Comparison of ENCODE assay signal across 8 cellular contexts in the genomic region with DNA sequence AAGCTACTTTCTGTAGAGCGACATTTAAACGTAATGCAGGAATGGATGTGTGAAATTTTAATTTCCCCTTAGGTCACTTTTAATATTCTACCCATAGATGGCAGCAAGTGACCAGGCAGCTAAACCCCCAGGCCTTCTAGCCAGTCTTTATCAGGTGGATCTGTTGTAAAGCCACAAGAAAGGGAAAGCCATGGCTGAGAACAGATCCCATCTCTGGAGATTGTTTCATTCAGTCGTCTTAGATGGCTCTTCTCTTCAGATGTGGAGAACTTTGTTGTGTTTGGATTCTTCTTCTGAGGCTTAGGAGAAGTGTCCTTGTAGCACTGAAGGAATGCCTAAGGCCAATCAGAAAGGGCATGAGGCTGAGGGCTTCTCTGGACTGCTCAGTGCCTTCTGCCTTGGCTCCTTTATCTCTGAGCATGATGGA. TPM values are rescaled to one million over a fixed set of nuclear protein-coding genes. Genes with fewer than 3 reads are reported as not detected.
DNase-seq lines count a peak whose midpoint lies in the region; ATAC-seq, FAIRE-seq and TF ChIP-seq lines count a peak whose summit lies in the region.

No MANE protein-coding gene starts in this region.

- no peak overlapping the region for H3K27ac ChIP-seq in AG04450 (ENCODE audit: low read depth, low read length)

- CTCF ChIA-PET in AG04450 (lab: Charles Lee) = interaction anchor here (0.5 to 15.8 kb wide), 57 partner anchors 9 to 1735 kb away, joined by 3 to 501 read pairs (median 5); partner anchors contain the start of gene SIRT5

- no peaks in the 10 kb centered on the region for H3K9me3 ChIP-seq in AG04450 (ENCODE audit: control insufficient read depth, insufficient read depth, low read length)

- H3K4me3 ChIP-seq in AG04450 (ENCODE audit: low read depth, low read length) = no peak overlapping the region

- FAIRE-seq in GM12891 (lab: Jason Lieb, UNC) = peak; percentile 93

- DNase-seq in AG04450 (ENCODE audit: low read depth, low spot score) = peak; percentile 45
- DNase-seq in GM12891 (ENCODE audit: insufficient read length, low spot score) = peak; percentile 31
- DNase-seq in NCI-H1436 (lab: John Stamatoyannopoulos, UW) = peak; percentile 66
- DNase-seq in SW 1271 (lab: John Stamatoyannopoulos, UW) = peak; percentile 36 to 79
- peak; percentile 24 for DNase-seq in brain pericyte (ENCODE audit: low read depth, low spot score)
- DNase-seq in inferior parietal cortex (ENCODE audit: extremely low spot score) = peak; percentile 83
- DNase-seq in stimulated activated CD4-positive, alpha-beta T cell treated with anti-CD3 and anti-CD28 coated beads, Interleukin-4, amount 100 ng/mL, for 1 hour = peak; percentile 16

- peaks cover 5% of the 10 kb centered on the region for H3K27me3 ChIP-seq in AG04450 (ENCODE audit: control insufficient read depth, insufficient read depth, low read length)

- no peak for ATAC-seq in GM21423 (IDR thresholded peaks at IDR 0.05; ENCODE audit: unreplicated experiment)

- POLR2A ChIA-PET in AG04450 (lab: Yijun Ruan, JAX) = interaction anchor here (0.6 kb wide), 1 partner anchor 15 kb away, joined by 4 read pairs; no protein-coding TSS in a partner anchor

- no peak for TF ChIP-seq POLR2A in GM12891 (IDR thresholded peaks at IDR 0.05; ENCODE audit: low read depth, low read length)

- peak; percentile 89 for TF ChIP-seq CTCF in AG04450 (IDR thresholded peaks at IDR 0.05; ENCODE audit: low read depth, low read length)

TF ChIP-seq in GM12891, 5 proteins besides CTCF, POLR2A, EP300 and RAD21:
- no peak for TF ChIP-seq TAF1 (IDR thresholded peaks at IDR 0.05; ENCODE audit: low read depth, low read length)
- TF ChIP-seq SPI1 (IDR thresholded peaks at IDR 0.05; ENCODE audit: low read depth, low read length) = no peak
- no peak for TF ChIP-seq POU2F2 (IDR thresholded peaks at IDR 0.05; ENCODE audit: low read depth, low read length)
- no peak for TF ChIP-seq PAX5 (IDR thresholded peaks at IDR 0.05; ENCODE audit: insufficient read depth, low read length, severe bottlenecking)
- TF ChIP-seq POLR2AphosphoS5 (IDR thresholded peaks at IDR 0.05; ENCODE audit: low read depth, low read length) = no peak

RNA-seq across cellular contexts. Expression of gene RNF182, which starts 15.8 kb away (rescaled TPM):
- polyA plus RNA-seq in AG04450 (2011; rRNA removed) = 11.9 and 12.4 TPM in 2 replicates
- polyA minus RNA-seq in AG04450 (2011; rRNA and poly(A)+ RNA removed) = 11.5 and 17.0 TPM in 2 replicates
- polyA plus RNA-seq in GM12891 (2012; ENCODE audit: low read depth, missing spikeins) = not detected

Comparison
In these comparisons a context has a peak if more than half of its experiments do, and no peak if none do; other contexts are left out.
1. DNase-seq: peak in every context shown above with its lines; median percentile 83 in inferior parietal cortex; 66 in NCI-H1436; 58 in SW 1271; 45 in AG04450; 31 in GM12891; 24 in brain pericyte; 16 in stimulated activated CD4-positive, alpha-beta T cell treated with anti-CD3 and anti-CD28 coated beads, Interleukin-4, amount 100 ng/mL, for 1 hour.